13 cellular contexts compared by ENCODE assay signal in the genomic region with DNA sequence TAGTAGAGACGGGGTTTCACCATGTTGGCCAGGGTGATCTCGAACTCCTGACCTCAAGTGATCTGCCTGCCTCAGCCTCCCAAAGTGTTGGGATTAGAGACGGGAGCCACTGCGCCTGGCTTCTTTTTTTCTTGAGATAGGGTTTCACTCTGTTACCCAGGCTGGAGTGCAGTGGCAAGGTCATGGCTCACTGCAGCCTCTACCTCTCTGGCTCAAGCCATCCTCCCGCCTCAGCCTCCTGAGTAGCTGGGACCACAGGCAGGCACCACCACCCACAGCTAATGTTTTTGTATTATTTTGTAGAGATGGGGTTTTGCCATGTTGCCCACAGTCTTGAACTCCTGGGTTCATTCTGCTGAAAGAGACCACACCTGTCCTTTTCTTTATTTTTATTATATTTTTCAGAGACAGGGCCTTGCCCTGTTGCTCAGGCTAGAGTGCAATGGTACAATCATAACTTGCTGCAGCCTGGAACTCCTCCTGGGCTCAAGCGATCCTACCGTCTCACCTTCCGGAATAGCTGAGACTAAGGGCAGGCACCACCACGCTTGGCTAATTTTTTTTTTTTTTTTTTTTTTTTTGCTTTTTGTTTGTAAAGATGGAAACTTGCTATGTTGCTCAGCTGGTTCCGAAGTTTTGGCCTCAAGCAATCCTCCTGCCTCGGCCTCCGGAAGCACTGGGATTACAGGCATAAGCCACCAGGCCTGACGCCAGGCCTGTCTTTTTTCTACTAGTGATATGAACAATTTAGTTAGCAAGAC. TPM values are rescaled to one million over a fixed set of nuclear protein-coding genes. Genes with fewer than 3 reads are reported as not detected.
DNase-seq lines count a peak whose midpoint lies in the region; ATAC-seq and TF ChIP-seq lines count a peak whose summit lies in the region.
"Had no signal": no experiment of that assay in that cellular context is flagged by ENCODE, and none has a peak within 500 bp of the region (broad histone marks: within the 10 kb centered on the region; RNA-seq: fewer than 3 reads in every experiment).

No MANE protein-coding gene starts in this region.

- H3K9ac ChIP-seq in NT2/D1 (ENCODE audit: insufficient read length, low read depth) (peak overlapping the region; percentile 61), duodenal mucosa (ENCODE audit: low read depth in 1 of 2, low read length in 2 of 2) (peak overlapping the region; percentile 72 to 74)

- H3K4me3 ChIP-seq in NT2/D1 (ENCODE audit: insufficient read length, low read depth) = no peak overlapping the region
- H3K4me3 ChIP-seq in duodenal mucosa (ENCODE audit: low read depth in 1 of 2, low read length in 2 of 2) = peak overlapping the region; percentile 64 to 65

- peaks cover 55% of the 10 kb centered on the region for H3K36me3 ChIP-seq in NT2/D1 (ENCODE audit: insufficient read depth, insufficient read length, low read length)
- no peaks in the 10 kb centered on the region for H3K36me3 ChIP-seq in duodenal mucosa (ENCODE audit: control insufficient read depth in 1 of 2, insufficient read depth in 2 of 2, low read length in 2 of 2)
- H3K36me3 ChIP-seq: neutrophil had no signal

- TF ChIP-seq CTCF in 22Rv1 (IDR thresholded peaks at IDR 0.05) = no peak

- DNase-seq in NT2/D1 (ENCODE audit: low read depth, low spot score) (no peak), myocyte (ENCODE audit: low read depth) (peak; percentile 28), 8988T (no peak), epidermal melanocyte (ENCODE audit: insufficient read length, low spot score) (no peak), T1000 (lab: John Stamatoyannopoulos, UW) (no peak)
- DNase-seq: activated B cell treated with CpG ODN at 0.5 μM for 24 hours; cortex of kidney; NCI-H2171; stimulated activated naive CD4-positive, alpha-beta T cell treated with Interleukin-2 at 50 U/mL for 16 hours had no signal

- no peaks in the 10 kb centered on the region for H3K9me3 ChIP-seq in NT2/D1 (ENCODE audit: insufficient read depth, low read length)
- H3K9me3 ChIP-seq in duodenal mucosa (ENCODE audit: control insufficient read depth in 1 of 2, low read length in 2 of 2) = no peaks in the 10 kb centered on the region
- H3K9me3 ChIP-seq: neutrophil had no signal

- H3K4me1 ChIP-seq in NT2/D1 (ENCODE audit: insufficient read depth, insufficient read length) (peaks cover 44% of the 10 kb centered on the region), duodenal mucosa (ENCODE audit: control insufficient read depth in 1 of 2, insufficient read depth in 2 of 2, low read length in 2 of 2) (peaks cover 45 to 67% of the 10 kb centered on the region in 2 donors)

- no peak for ATAC-seq in GM18519 (IDR thresholded peaks at IDR 0.05; ENCODE audit: low FRiP score, unreplicated experiment)

- H3K27me3 ChIP-seq in NT2/D1 (ENCODE audit: insufficient read depth, insufficient read length) (no peaks in the 10 kb centered on the region), duodenal mucosa (ENCODE audit: control insufficient read depth in 1 of 2, insufficient read depth in 2 of 2, low read length in 2 of 2) (no peaks in the 10 kb centered on the region)

- peak overlapping the region; percentile 89 for H3K27ac ChIP-seq in 22Rv1
- H3K27ac ChIP-seq in duodenal mucosa (ENCODE audit: low read depth, low read length) = peak overlapping the region; percentile 82
- H3K27ac ChIP-seq: neutrophil had no signal

RNA-seq across cellular contexts. Expression of a gene that starts 3.1 kb away (rescaled TPM):
- total RNA-seq in myocyte = 1,328 and 1,573 TPM in 2 replicates
- polyA plus RNA-seq in myocyte (2012) = 603 TPM

RNA-seq across cellular contexts. Expression of a gene that starts 35.3 kb away (rescaled TPM):
- total RNA-seq in myocyte = 3.2 and 4.5 TPM in 2 replicates
- 6.5 TPM for polyA plus RNA-seq in myocyte (2012)

RNA-seq across cellular contexts. Expression of a gene that starts 35.8 kb away (rescaled TPM):
- 1.0 and 1.6 TPM in 2 replicates for total RNA-seq in myocyte
- polyA plus RNA-seq in myocyte (2012) = 1.1 TPM

RNA-seq across cellular contexts. Expression of a gene that starts 56.6 kb away (rescaled TPM):
- not detected in 2 replicates for total RNA-seq in myocyte
- polyA plus RNA-seq in myocyte (2012) = not detected
